ENCODE assay signal across 9 cellular contexts in the genomic region with DNA sequence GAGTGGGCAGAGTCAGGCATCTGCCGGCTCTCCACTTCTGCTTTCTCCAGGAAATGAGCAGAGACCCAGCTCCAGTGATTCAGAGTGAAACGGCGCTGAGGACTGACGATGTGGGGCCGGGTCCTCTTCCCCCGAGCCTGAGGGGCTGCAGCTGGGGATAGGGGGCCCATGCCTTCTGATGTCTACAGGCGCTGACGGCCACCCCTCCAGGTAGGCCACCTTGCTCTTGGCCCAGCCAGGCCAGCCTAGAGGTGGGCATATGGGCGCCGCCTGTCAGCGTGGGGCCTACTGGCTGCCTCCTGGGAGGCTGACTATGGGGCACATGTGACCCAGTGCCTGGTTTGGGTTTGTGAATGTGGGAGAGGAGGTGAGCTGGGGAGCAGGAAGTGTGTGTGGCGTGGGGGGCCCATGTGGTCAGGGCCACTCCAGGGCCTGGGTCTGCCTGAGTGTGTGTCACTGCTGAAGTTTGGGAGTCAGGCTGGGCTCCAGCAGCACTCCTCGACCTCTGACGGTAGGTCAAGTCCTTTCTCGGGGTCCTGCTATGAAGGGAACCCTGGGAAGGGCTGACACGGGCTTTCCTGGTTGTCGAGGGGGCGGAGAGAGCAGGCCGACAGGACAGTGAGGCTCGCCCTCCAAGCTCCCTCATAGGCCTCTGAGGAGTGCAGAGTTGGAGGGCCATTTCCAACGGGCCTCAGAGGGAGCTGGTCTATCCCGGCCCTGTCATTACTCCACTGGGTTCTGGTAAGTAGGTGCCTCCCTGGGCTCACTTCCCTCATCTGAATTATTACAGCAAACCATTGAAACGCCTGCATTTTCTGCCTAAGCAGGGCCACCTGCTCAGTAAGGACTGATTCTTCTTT. TPM values are rescaled to one million over a fixed set of nuclear protein-coding genes. Genes with fewer than 3 reads are reported as not detected.
A peak's percentile ranks its signal among the peaks of the same experiment; 100 is the strongest.
DNase-seq lines count a peak whose midpoint lies in the region; ATAC-seq and TF ChIP-seq lines count a peak whose summit lies in the region.
"Had no signal": no experiment of that assay in that cellular context is flagged by ENCODE, and none has a peak within 500 bp of the region (broad histone marks: within the 10 kb centered on the region; RNA-seq: fewer than 3 reads in every experiment).

A gene with protein sequence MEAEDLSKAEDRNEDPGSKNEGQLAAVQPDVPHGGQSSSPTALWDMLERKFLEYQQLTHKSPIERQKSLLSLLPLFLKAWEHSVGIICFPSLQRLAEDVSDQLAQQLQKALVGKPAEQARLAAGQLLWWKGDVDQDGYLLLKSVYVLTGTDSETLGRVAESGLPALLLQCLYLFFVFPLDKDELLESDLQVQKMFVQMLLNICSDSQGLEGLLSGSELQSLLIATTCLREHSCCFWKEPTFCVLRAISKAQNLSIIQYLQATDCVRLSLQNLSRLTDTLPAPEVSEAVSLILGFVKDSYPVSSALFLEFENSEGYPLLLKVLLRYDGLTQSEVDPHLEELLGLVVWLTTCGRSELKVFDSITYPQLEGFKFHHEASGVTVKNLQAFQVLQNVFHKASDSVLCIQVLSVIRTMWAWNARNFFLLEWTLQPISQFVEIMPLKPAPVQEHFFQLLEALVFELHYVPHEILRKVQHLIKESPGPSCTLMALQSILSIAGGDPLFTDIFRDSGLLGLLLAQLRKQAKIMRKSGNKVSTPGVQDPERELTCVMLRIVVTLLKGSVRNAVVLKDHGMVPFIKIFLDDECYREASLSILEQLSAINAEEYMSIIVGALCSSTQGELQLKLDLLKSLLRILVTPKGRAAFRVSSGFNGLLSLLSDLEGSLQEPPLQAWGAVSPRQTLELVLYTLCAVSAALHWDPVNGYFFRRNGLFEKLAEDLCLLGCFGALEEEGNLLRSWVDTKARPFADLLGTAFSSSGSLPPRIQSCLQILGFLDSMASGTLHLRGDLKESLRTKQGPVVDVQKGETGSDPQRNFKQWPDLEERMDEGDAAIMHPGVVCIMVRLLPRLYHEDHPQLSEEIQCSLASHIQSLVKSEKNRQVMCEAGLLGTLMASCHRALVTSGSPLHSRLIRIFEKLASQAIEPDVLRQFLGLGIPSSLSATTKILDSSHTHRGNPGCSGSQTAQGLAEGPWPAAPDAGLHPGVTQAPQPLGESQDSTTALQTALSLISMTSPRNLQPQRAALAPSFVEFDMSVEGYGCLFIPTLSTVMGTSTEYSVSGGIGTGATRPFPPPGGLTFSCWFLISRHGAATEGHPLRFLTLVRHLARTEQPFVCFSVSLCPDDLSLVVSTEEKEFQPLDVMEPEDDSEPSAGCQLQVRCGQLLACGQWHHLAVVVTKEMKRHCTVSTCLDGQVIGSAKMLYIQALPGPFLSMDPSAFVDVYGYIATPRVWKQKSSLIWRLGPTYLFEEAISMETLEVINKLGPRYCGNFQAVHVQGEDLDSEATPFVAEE (N-terminal part only) (plus strand): TSS at position 82 of the 860 bp plus-strand sequence. CDS start 24,860 bp downstream, outside the sequence.

- no peak for TF ChIP-seq CTCF in suprapubic skin (IDR thresholded peaks at IDR 0.05)

- peaks cover 0 to 13% (median 0%) of the 10 kb centered on the region in 11 experiments; a peak in 5 of 22 replicates for H4K20me1 ChIP-seq in BLaER1 treated with 17β-estradiol and CSF1 and Interleukin-3, amounts not matched to agents 10 nM and 100 nM

- H3K4me1 ChIP-seq in BLaER1 treated with 17β-estradiol and CSF1 and Interleukin-3, amounts not matched to agents 10 nM and 100 nM: peaks cover 41 to 63% (median 58%) of the 10 kb centered on the region in 10 experiments
- H3K4me1 ChIP-seq in suprapubic skin: no peaks in the 10 kb centered on the region

- peaks cover 11 to 26% (median 18%) of the 10 kb centered on the region in 11 experiments; a peak in 21 of 22 replicates for H3K9me3 ChIP-seq in BLaER1 treated with 17β-estradiol and CSF1 and Interleukin-3, amounts not matched to agents 10 nM and 100 nM (replicated peaks in 1 of 11)
- no peaks in the 10 kb centered on the region for H3K9me3 ChIP-seq in suprapubic skin

- DNase-seq in suprapubic skin (ENCODE audit: low spot score in 2 of 2): no peak
- DNase-seq in NCI-H774 (lab: John Stamatoyannopoulos, UW): no peak
- no peak for DNase-seq in HEK293T (ENCODE audit: extremely low spot score)
- DNase-seq in iPS-NIHi11 (ENCODE audit: low spot score): no peak

- POLR2A ChIA-PET in HEK293T (lab: Yijun Ruan, JAX): no interaction called here

- ATAC-seq in GM19438 (IDR thresholded peaks at IDR 0.05; ENCODE audit: low read depth, unreplicated experiment): peak; percentile 70
- peak; percentile 58 for ATAC-seq in HG03442 (IDR thresholded peaks at IDR 0.05; ENCODE audit: unreplicated experiment)

- H3K9ac ChIP-seq in BLaER1 treated with 17β-estradiol and CSF1 and Interleukin-3, amounts not matched to agents 10 nM and 100 nM: peak within 1 kb of the TSS; percentile 78 to 96 (median 88)

- in situ Hi-C loops in endometrial microvascular endothelial cells (cut with HindIII; ENCODE audit: inconsistent ontology term, low pct_unique_long_range_greater_than_20kb, low sequenced_read_pairs): no loop called here

- H3K27me3 ChIP-seq in BLaER1 treated with 17β-estradiol and CSF1 and Interleukin-3, amounts not matched to agents 10 nM and 100 nM: peaks cover 0 to 4% (median 0%) of the 10 kb centered on the region in 11 experiments; a peak in 2 of 22 replicates
- no peaks in the 10 kb centered on the region for H3K27me3 ChIP-seq in suprapubic skin

- no peak for TF ChIP-seq POLR2A in suprapubic skin (IDR thresholded peaks at IDR 0.05)

- peak within 1 kb of the TSS; percentile 50 to 76 (median 62) for H3K4me3 ChIP-seq in BLaER1 treated with 17β-estradiol and CSF1 and Interleukin-3, amounts not matched to agents 10 nM and 100 nM
- peak within 1 kb of the TSS; percentile 28 for H3K4me3 ChIP-seq in suprapubic skin

- no peak for TF ChIP-seq EP300 in suprapubic skin (IDR thresholded peaks at IDR 0.05)

- H3K36me3 ChIP-seq in BLaER1 treated with 17β-estradiol and CSF1 and Interleukin-3, amounts not matched to agents 10 nM and 100 nM: peaks cover 0 to 11% (median 5%) of the 10 kb centered on the region in 11 experiments; a peak in 11 of 22 replicates
- no peaks in the 10 kb centered on the region for H3K36me3 ChIP-seq in suprapubic skin

- peak within 1 kb of the TSS; percentile 87 to 99 (median 95) for H3K27ac ChIP-seq in BLaER1 treated with 17β-estradiol and CSF1 and Interleukin-3, amounts not matched to agents 10 nM and 100 nM
- H3K27ac ChIP-seq in suprapubic skin: peak within 1 kb of the TSS; percentile 49
- H3K27ac ChIP-seq: C4-2B had no signal

- CTCF ChIA-PET in HEK293T (lab: Yijun Ruan, JAX): no interaction called here

- WGBS in suprapubic skin: 80% methylated on average over 9 of the region's 23 CpGs

- H3K4me2 ChIP-seq in BLaER1 treated with 17β-estradiol and CSF1 and Interleukin-3, amounts not matched to agents 10 nM and 100 nM: peak within 1 kb of the TSS; percentile 79 to 99 (median 93)

TF ChIP-seq in HEK293T, 16 proteins besides CTCF, POLR2A, EP300 and RAD21:
- TF ChIP-seq ARNT (IDR thresholded peaks at IDR 0.05): no peak
- no peak for TF ChIP-seq FOXM1 (IDR thresholded peaks at IDR 0.05; ENCODE audit: borderline replicate concordance)
- TF ChIP-seq CTBP1 (IDR thresholded peaks at IDR 0.05; ENCODE audit: borderline replicate concordance): no peak
- TF ChIP-seq, protein P1, sequence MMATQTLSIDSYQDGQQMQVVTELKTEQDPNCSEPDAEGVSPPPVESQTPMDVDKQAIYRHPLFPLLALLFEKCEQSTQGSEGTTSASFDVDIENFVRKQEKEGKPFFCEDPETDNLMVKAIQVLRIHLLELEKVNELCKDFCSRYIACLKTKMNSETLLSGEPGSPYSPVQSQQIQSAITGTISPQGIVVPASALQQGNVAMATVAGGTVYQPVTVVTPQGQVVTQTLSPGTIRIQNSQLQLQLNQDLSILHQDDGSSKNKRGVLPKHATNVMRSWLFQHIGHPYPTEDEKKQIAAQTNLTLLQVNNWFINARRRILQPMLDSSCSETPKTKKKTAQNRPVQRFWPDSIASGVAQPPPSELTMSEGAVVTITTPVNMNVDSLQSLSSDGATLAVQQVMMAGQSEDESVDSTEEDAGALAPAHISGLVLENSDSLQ (IDR thresholded peaks at IDR 0.05): no peak
- no peak for TF ChIP-seq HDGF (IDR thresholded peaks at IDR 0.05; ENCODE audit: borderline replicate concordance)
- TF ChIP-seq FOXK2 (IDR thresholded peaks at IDR 0.05): no peak
- TF ChIP-seq ZNF384 (IDR thresholded peaks at IDR 0.05): no peak
- no peak for TF ChIP-seq LEF1 (IDR thresholded peaks at IDR 0.05; ENCODE audit: borderline replicate concordance)
- no peak for TF ChIP-seq NFRKB (IDR thresholded peaks at IDR 0.05)
- TF ChIP-seq SP1 (IDR thresholded peaks at IDR 0.05): no peak

RNA-seq across cellular contexts. Expression of the gene that starts here (rescaled TPM):
- total RNA-seq in endometrial microvascular endothelial cells (ENCODE audit: inconsistent ontology term): 13.4 TPM
- total RNA-seq in suprapubic skin: 1 to 10 TPM in 2 of 4 donors, under 1 TPM in 2; 0.57 to 2.9 (median 1.0) TPM
